Comparison of ENCODE assay signal across 19 cellular contexts in genomic region chr4:88681209-88681608, GRCh38. TPM values are rescaled to one million over a fixed set of nuclear protein-coding genes. Genes with fewer than 3 reads are reported as not detected.
DNase-seq lines count a peak whose midpoint lies in the region; ATAC-seq and TF ChIP-seq lines count a peak whose summit lies in the region.
"Had no signal": no experiment of that assay in that cellular context is flagged by ENCODE, and none has a peak within 500 bp of the region (broad histone marks: within the 10 kb centered on the region; RNA-seq: fewer than 3 reads in every experiment).

No MANE protein-coding gene starts in this region.

- no peak overlapping the region for H3K9ac ChIP-seq in DND-41 (ENCODE audit: low read depth, low read length)
- H3K9ac ChIP-seq: BLaER1 treated with 17β-estradiol and CSF1 and Interleukin-3, amounts not matched to agents 10 nM and 100 nM had no signal

- no peaks in the 10 kb centered on the region for H3K79me2 ChIP-seq in DND-41 (ENCODE audit: insufficient read depth, low read length)

- no peaks in the 10 kb centered on the region for H4K20me1 ChIP-seq in DND-41 (ENCODE audit: insufficient read depth, low read length)
- H4K20me1 ChIP-seq: BLaER1 treated with 17β-estradiol and CSF1 and Interleukin-3, amounts not matched to agents 10 nM and 100 nM had no signal

- TF ChIP-seq CTCF in DND-41 (IDR thresholded peaks at IDR 0.05; ENCODE audit: borderline replicate concordance, extremely low read depth, low read length, poor library complexity, severe bottlenecking), result no peak
- no peak for TF ChIP-seq CTCF in fibroblast of villous mesenchyme (IDR thresholded peaks at IDR 0.05; ENCODE audit: insufficient read depth, low read depth, low read length)

- peaks cover 2% of the 10 kb centered on the region for H3K9me3 ChIP-seq in DND-41 (ENCODE audit: insufficient read depth, low read length, severe bottlenecking)
- H3K9me3 ChIP-seq: A549, Caco-2 had no signal

- H3K4me1 ChIP-seq in DND-41 (ENCODE audit: insufficient read depth, low read length), result no peaks in the 10 kb centered on the region
- H3K4me1 ChIP-seq: A549; BLaER1 treated with 17β-estradiol and CSF1 and Interleukin-3, amounts not matched to agents 10 nM and 100 nM; Caco-2 had no signal

- peaks cover 45% of the 10 kb centered on the region for H3K36me3 ChIP-seq in DND-41 (ENCODE audit: insufficient read depth, low read length)

- no peak overlapping the region for H3K27ac ChIP-seq in DND-41 (ENCODE audit: low read length)
- H3K27ac ChIP-seq: 22Rv1; A549; BLaER1 treated with 17β-estradiol and CSF1 and Interleukin-3, amounts not matched to agents 10 nM and 100 nM; C4-2B had no signal

- no peak overlapping the region for H3K4me3 ChIP-seq in DND-41 (ENCODE audit: low read depth in 1 of 2, low read length in 2 of 2)
- H3K4me3 ChIP-seq in Jurkat, Clone E6-1 (ENCODE audit: low read length), result no peak overlapping the region
- H3K4me3 ChIP-seq in fibroblast of villous mesenchyme (ENCODE audit: low read depth, low read length), result no peak overlapping the region
- H3K4me3 ChIP-seq: A549; BLaER1 treated with 17β-estradiol and CSF1 and Interleukin-3, amounts not matched to agents 10 nM and 100 nM; GM12878 had no signal

- peak; percentile 40; the same call in 1 of the 3 replicates for ATAC-seq in DND-41 (ENCODE audit: insufficient read depth, low read depth)
- ATAC-seq: A549; CD8-positive, alpha-beta T cell; GM12878 had no signal

- H3K27me3 ChIP-seq in DND-41 (ENCODE audit: insufficient read depth, low read length, poor library complexity), result no peaks in the 10 kb centered on the region
- H3K27me3 ChIP-seq: BLaER1 treated with 17β-estradiol and CSF1 and Interleukin-3, amounts not matched to agents 10 nM and 100 nM had no signal

- DNase-seq in DND-41 (no peak), fibroblast of villous mesenchyme (ENCODE audit: low read depth) (peak; percentile 21), cerebellum (ENCODE audit: low spot score) (no peak), NCI-H2029 treated with DMSO at 0.1 percent for 48 hours (lab: John Stamatoyannopoulos, UW) (no peak)
- peak; percentile 72 for DNase-seq in Jurkat, Clone E6-1 (ENCODE audit: low read depth, low spot score)
- DNase-seq in activated T-cell treated with anti-CD3 and anti-CD28 coated beads, Interleukin-2, amount 50 U/mL, for 1 hour, result no peak
- DNase-seq: AML-193; Caco-2; Calu3; CD4-positive, alpha-beta T cell; CD8-positive, alpha-beta T cell; DMS79 treated with DMSO at 0.1 percent for 48 hours; EL; GDM1 had no signal

- H2AFZ ChIP-seq in DND-41 (ENCODE audit: low read depth, low read length), result no peak overlapping the region

- no peak overlapping the region for H3K4me2 ChIP-seq in DND-41 (ENCODE audit: insufficient read depth, low read length)
- H3K4me2 ChIP-seq: A549; BLaER1 treated with 17β-estradiol and CSF1 and Interleukin-3, amounts not matched to agents 10 nM and 100 nM had no signal

RNA-seq across cellular contexts. Expression of gene NAP1L5, which starts 16.4 kb away (rescaled TPM):
- polyA plus RNA-seq in Jurkat, Clone E6-1 (2012; ENCODE audit: insufficient read depth, insufficient read length), result 8.2 TPM
- total RNA-seq in fibroblast of villous mesenchyme (5.5 and 10.4 TPM in 2 replicates), cerebellum (28.4 TPM)
- total RNA-seq: Caco-2, Calu3 had no signal

Comparison
In these comparisons a context has a peak if more than half of its experiments do, and no peak if none do; other contexts are left out.
1. DNase-seq: peak in Jurkat, Clone E6-1 (single experiment) and fibroblast of villous mesenchyme (single experiment); none in DND-41 (single experiment), activated T-cell treated with anti-CD3 and anti-CD28 coated beads, Interleukin-2, amount 50 U/mL, for 1 hour (single experiment), cerebellum (single experiment) and NCI-H2029 treated with DMSO at 0.1 percent for 48 hours (single experiment).